In genomic region chr13:49057176-49057575, GRCh38 we compare ENCODE assay signal across 22 cellular contexts.
"Had no signal": no experiment of that assay in that cellular context is flagged by ENCODE, and none has a peak within 500 bp of the region (broad histone marks: within the 10 kb centered on the region; RNA-seq: fewer than 3 reads in every experiment).

No MANE protein-coding gene starts in this region.

- H3K9me3 Mint-ChIP-seq: IgD-negative memory B cell had no signal

- DNase-seq: KBM-7, NCI-H1048, NCI-H1105, NCI-H1417 treated with DMSO at 0.1 percent for 48 hours, NCI-H146, NCI-H1694 treated with DMSO at 0.1 percent for 48 hours, NCI-H1930, NCI-H2081, NCI-H2107, NCI-H2227 treated with DMSO at 0.1 percent for 48 hours, NCI-H524, NCI-H526 treated with DMSO at 0.1 percent for 48 hours, NCI-H774, PC-9, Peyer's patch, SHP77 treated with DMSO at 0.1 percent for 48 hours, SJCRH30 had no signal

- H3K4me2 ChIP-seq: PC-9 had no signal

- H3K27me3 ChIP-seq: Peyer's patch, SJCRH30 had no signal

- H3K4me1 ChIP-seq: Peyer's patch, SJCRH30 had no signal

- H3K27ac Mint-ChIP-seq: IgD-negative memory B cell had no signal

- H3K27me3 Mint-ChIP-seq: IgD-negative memory B cell had no signal

- H2AFZ ChIP-seq: PC-9 had no signal

- ATAC-seq: Right ventricle myocardium inferior, SK-N-SH treated with all-trans-retinoic acid at 6 μM for 48 hours had no signal

- H3K27ac ChIP-seq: HL-60, PC-9, Peyer's patch, SJCRH30 had no signal

- H3K36me3 ChIP-seq: SJCRH30 had no signal

- H3K4me3 Mint-ChIP-seq: IgD-negative memory B cell had no signal

- FAIRE-seq: HTR-8/SVneo had no signal

- H3K9me3 ChIP-seq: Peyer's patch, SJCRH30 had no signal

- H3K4me3 ChIP-seq: PC-9, Peyer's patch, SJCRH30 had no signal
